1 cellular context compared by ENCODE assay signal in genomic region chr19:18735752-18736151, GRCh38.
TF ChIP-seq lines count a peak whose summit lies in the region.

No MANE protein-coding gene starts in this region.

TF ChIP-seq in H1, 55 proteins besides CTCF, POLR2A, EP300 and RAD21 (continued from another document):
- TF ChIP-seq RXRA (IDR thresholded peaks at IDR 0.05; ENCODE audit: insufficient read depth, low read depth, low read length), result no peak
